8 cellular contexts compared by ENCODE assay signal in the genomic region with DNA sequence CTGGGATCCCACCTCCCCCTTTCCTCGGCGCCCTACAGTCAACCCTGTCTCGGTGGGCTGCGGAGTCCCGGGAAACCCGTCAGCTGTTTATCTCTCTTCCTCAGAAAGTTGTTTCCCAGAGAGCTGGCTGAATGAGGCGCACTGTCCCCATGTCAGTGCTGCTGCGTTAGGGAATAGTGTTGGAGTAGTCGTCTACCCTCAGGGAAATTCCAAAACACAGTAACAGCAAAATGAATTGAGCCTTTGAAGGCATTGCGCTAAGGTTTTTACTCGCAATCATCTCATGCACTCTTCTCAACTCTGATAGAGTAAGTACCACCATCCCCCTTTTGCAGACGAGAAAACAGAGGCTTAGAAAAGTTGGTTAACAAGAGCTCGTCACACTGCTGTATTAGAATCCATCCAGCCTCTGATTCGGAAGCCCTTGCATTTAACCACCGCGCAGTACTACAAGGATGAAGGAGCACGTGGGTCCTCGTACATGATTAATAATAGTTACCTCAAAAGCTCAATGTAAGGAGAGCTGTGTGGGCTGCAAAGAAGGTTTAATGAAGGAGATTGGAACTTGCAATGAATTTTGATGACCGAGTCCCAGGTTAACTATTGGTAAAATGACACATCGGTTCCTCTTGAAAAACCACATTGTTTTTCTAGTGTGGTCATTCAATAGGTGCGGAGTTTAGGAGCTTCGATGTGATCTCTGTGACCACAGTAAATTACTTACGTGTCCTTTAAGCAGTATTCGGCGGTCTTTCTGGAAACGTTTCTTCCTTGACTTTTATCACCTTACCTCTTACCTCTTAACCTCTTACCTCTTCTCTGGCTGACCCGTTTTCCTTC. TPM values are rescaled to one million over a fixed set of nuclear protein-coding genes. Genes with fewer than 3 reads are reported as not detected.
A peak's percentile ranks its signal among the peaks of the same experiment; 100 is the strongest.
DNase-seq lines count a peak whose midpoint lies in the region; ATAC-seq and TF ChIP-seq lines count a peak whose summit lies in the region.

No MANE protein-coding gene starts in this region.

- peak; percentile 1 for ATAC-seq in GM19043 (IDR thresholded peaks at IDR 0.05; ENCODE audit: low read depth, unreplicated experiment)
- no peak for ATAC-seq in activated CD8-positive, alpha-beta T cell treated with anti-CD3 and anti-CD28 coated beads, Interleukin-2, amount 10 ng/mL, durations not matched to agents 7 days and 5 days

- peaks cover 32% of the 10 kb centered on the region for H3K4me1 Mint-ChIP-seq in activated CD8-positive, alpha-beta T cell treated with anti-CD3 and anti-CD28 coated beads, Interleukin-2, amount 10 ng/mL, durations not matched to agents 7 days and 5 days (ENCODE audit: low read depth)

- DNase-seq in COLO668 (lab: John Stamatoyannopoulos, UW; ENCODE audit: unreplicated experiment): peak; percentile 43
- DNase-seq in HT1080 (ENCODE audit: low read depth): peak; percentile 53
- peak; percentile 45 for DNase-seq in activated CD8-positive, alpha-beta T cell treated with anti-CD3 and anti-CD28 coated beads, Interleukin-2, amount 10 ng/mL, durations not matched to agents 7 days and 5 days
- DNase-seq in fibroblast of the aortic adventitia (ENCODE audit: low read depth): no peak
- peak; percentile 19 for DNase-seq in occipital lobe (lab: John Stamatoyannopoulos, UW)
- no peak for DNase-seq in superior temporal gyrus (ENCODE audit: extremely low spot score)
- DNase-seq in NCI-H2081 treated with DMSO at 0.1 percent for 48 hours (lab: John Stamatoyannopoulos, UW): no peak

- peaks cover 11% of the 10 kb centered on the region for H3K36me3 Mint-ChIP-seq in activated CD8-positive, alpha-beta T cell treated with anti-CD3 and anti-CD28 coated beads, Interleukin-2, amount 10 ng/mL, durations not matched to agents 7 days and 5 days (ENCODE audit: low read depth)

- H3K4me3 Mint-ChIP-seq in activated CD8-positive, alpha-beta T cell treated with anti-CD3 and anti-CD28 coated beads, Interleukin-2, amount 10 ng/mL, durations not matched to agents 7 days and 5 days: peak overlapping the region; percentile 81

- H3K4me3 ChIP-seq in fibroblast of the aortic adventitia (ENCODE audit: low read depth, low read length): peak overlapping the region; percentile 81

- CTCF ChIA-PET in activated CD8-positive, alpha-beta T cell treated with anti-CD3 and anti-CD28 coated beads, Interleukin-2, amount 10 ng/mL, durations not matched to agents 7 days and 5 days (lab: Charles Lee): interaction anchor here (0.6 to 3.5 kb wide), 5 partner anchors 12 to 227 kb away, joined by 3 to 12 read pairs (median 4); no protein-coding TSS in a partner anchor

- H3K9me3 Mint-ChIP-seq in activated CD8-positive, alpha-beta T cell treated with anti-CD3 and anti-CD28 coated beads, Interleukin-2, amount 10 ng/mL, durations not matched to agents 7 days and 5 days (ENCODE audit: insufficient read depth): no peaks in the 10 kb centered on the region

- peak overlapping the region; percentile 96 for H3K27ac Mint-ChIP-seq in activated CD8-positive, alpha-beta T cell treated with anti-CD3 and anti-CD28 coated beads, Interleukin-2, amount 10 ng/mL, durations not matched to agents 7 days and 5 days

- TF ChIP-seq CTCF in fibroblast of the aortic adventitia (IDR thresholded peaks at IDR 0.05; ENCODE audit: insufficient read depth, low read length): no peak

- peaks cover 12% of the 10 kb centered on the region for H3K27me3 Mint-ChIP-seq in activated CD8-positive, alpha-beta T cell treated with anti-CD3 and anti-CD28 coated beads, Interleukin-2, amount 10 ng/mL, durations not matched to agents 7 days and 5 days (ENCODE audit: low read depth)

- POLR2A ChIA-PET in activated CD8-positive, alpha-beta T cell treated with anti-CD3 and anti-CD28 coated beads, Interleukin-2, amount 10 ng/mL, durations not matched to agents 7 days and 5 days (lab: Charles Lee): interaction anchor here (0.7 to 2.2 kb wide), 7 partner anchors 9 to 219 kb away, joined by 3 to 14 read pairs (median 3); a partner anchor contains a TSS

RNA-seq across cellular contexts. Expression of a gene that starts 0.8 kb away (rescaled TPM):
- 26.4 and 34.5 TPM in 2 replicates for total RNA-seq in HT1080 (2014; rRNA removed; shearing (Covaris generic))
- 25.9 and 37.2 TPM in 2 replicates for polyA plus RNA-seq in HT1080 (2015; cell fraction: cytosol; rRNA removed)
- polyA plus RNA-seq in HT1080 (2015; cell fraction: nucleus; rRNA removed): 58.8 and 72.2 TPM in 2 replicates
- 10 to 100 TPM; 20.8 to 28.6 TPM for total RNA-seq in activated CD8-positive, alpha-beta T cell treated with anti-CD3 and anti-CD28 coated beads, Interleukin-2, amount 10 ng/mL, durations not matched to agents 7 days and 5 days
- total RNA-seq in fibroblast of the aortic adventitia (ENCODE audit: low replicate concordance): 47.0 and 85.9 TPM in 2 replicates
- total RNA-seq in occipital lobe: 82.8 TPM

Comparison
In these comparisons a context has a peak if more than half of its experiments do, and no peak if none do; other contexts are left out.
1. DNase-seq: peak in COLO668 (single experiment), HT1080 (single experiment), activated CD8-positive, alpha-beta T cell treated with anti-CD3 and anti-CD28 coated beads, Interleukin-2, amount 10 ng/mL, durations not matched to agents 7 days and 5 days (single experiment) and occipital lobe (single experiment); none in fibroblast of the aortic adventitia (single experiment), superior temporal gyrus (single experiment) and NCI-H2081 treated with DMSO at 0.1 percent for 48 hours (single experiment).